In genomic region chr9:132708239-132708638, GRCh38 we compare ENCODE assay signal across 30 cellular contexts.
"Had no signal": no experiment of that assay in that cellular context is flagged by ENCODE, and none has a peak within 500 bp of the region (broad histone marks: within the 10 kb centered on the region; RNA-seq: fewer than 3 reads in every experiment).

No MANE protein-coding gene starts in this region.

- H3K4me3 ChIP-seq: adrenal gland, ascending aorta, body of pancreas, breast epithelium, cardiac muscle cell had no signal

- H3K27me3 ChIP-seq: adrenal gland, ascending aorta, breast epithelium, cardiac muscle cell had no signal

- DNase-seq: activated effector memory CD4-positive, alpha-beta T cell treated with anti-CD3 and anti-CD28 coated beads, Interleukin-2, amount 50 U/mL, for 16 hours; activated effector memory CD4-positive, alpha-beta T cell treated with Interleukin-2 at 50 U/mL for 16 hours; activated gamma-delta T cell; activated gamma-delta T cell treated with Interleukin-2 at 50 U/mL for 16 hours; activated naive CD4-positive, alpha-beta T cell; activated naive CD4-positive, alpha-beta T cell treated with anti-CD3 and anti-CD28 coated beads for 36 hours; activated naive CD4-positive, alpha-beta T cell treated with anti-CD3 and anti-CD28 coated beads, Interleukin-2, amount 10 ng/mL, durations not matched to agents 7 days and 5 days; activated naive CD4-positive, alpha-beta T cell treated with anti-CD3 and anti-CD28 coated beads, Interleukin-2, amount 50 U/mL, for 16 hours; activated naive CD4-positive, alpha-beta T cell treated with Interleukin-2 at 50 U/mL for 16 hours; activated naive CD8-positive, alpha-beta T cell treated with anti-CD3 and anti-CD28 coated beads for 36 hours; activated naive CD8-positive, alpha-beta T cell treated with anti-CD3 and anti-CD28 coated beads, Interleukin-2, amount 10 ng/mL, durations not matched to agents 7 days and 5 days; activated naive CD8-positive, alpha-beta T cell treated with anti-CD3 and anti-CD28 coated beads, Interleukin-2, amount 50 U/mL, for 24 hours; activated T-cell treated with anti-CD3 and anti-CD28 coated beads, Interleukin-2, amount 50 U/mL, for 1 hour; activated T-cell treated with anti-CD3 and anti-CD28 coated beads, Interleukin-2, amount 50 U/mL, for 24 hours; activated T-cell treated with anti-CD3 and anti-CD28 coated beads, Interleukin-2, amount 50 U/mL, for 4 hours; activated T-cell treated with anti-CD3 and anti-CD28 coated beads, Interleukin-2, amount 50 U/mL, for 48 hours; activated T-cell treated with anti-CD3 and anti-CD28 coated beads, Interleukin-2, amount 50 U/mL, for 72 hours; adrenal gland; amniotic stem cell; amygdala; anterior cingulate cortex; aorta; body of pancreas; brain microvascular endothelial cell; caudate nucleus; central memory CD4-positive, alpha-beta T cell; cerebellar nuclear complex had no signal

- H3K9me3 ChIP-seq: adrenal gland, ascending aorta, body of pancreas, breast epithelium had no signal

- H3K4me1 ChIP-seq: adrenal gland, ascending aorta, body of pancreas, breast epithelium had no signal

- H3K27ac ChIP-seq: adrenal gland, ascending aorta, body of pancreas, brain microvascular endothelial cell, breast epithelium, cardiac muscle cell had no signal

- H3K36me3 ChIP-seq: adrenal gland, ascending aorta, brain microvascular endothelial cell, breast epithelium, cardiac muscle cell had no signal
